8 cellular contexts compared by ENCODE assay signal in the genomic region with DNA sequence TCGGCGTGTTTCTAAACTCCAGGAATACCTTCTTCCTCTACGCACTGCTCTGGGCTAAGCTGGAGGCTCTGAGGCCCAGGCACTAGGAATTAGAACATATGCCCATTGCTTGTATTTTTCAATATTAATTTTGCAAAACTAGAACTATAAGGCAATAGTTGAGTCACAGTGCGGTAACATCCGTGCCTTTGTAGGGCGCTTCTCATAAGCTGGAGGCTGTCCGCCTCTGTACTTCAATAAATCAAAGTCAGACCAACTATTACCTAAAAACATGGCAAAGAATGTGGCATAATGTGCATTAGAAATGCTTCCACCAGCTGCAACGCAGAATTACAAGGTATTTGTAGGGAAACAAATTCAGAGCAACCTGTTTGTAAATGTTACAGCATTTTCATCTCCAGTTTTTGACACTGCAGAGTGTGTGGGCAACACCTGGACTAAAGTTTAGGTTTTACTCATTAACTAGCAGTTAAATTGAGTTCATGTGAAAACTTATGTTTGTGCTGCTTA.
A peak's percentile ranks its signal among the peaks of the same experiment; 100 is the strongest.
DNase-seq lines count a peak whose midpoint lies in the region; ATAC-seq and TF ChIP-seq lines count a peak whose summit lies in the region.

No MANE protein-coding gene starts in this region.

- no peak for ATAC-seq in GM21529 (IDR thresholded peaks at IDR 0.05; ENCODE audit: unreplicated experiment)

- peaks cover 20% of the 10 kb centered on the region for H3K9me3 Mint-ChIP-seq in nephron progenitor cell

- H3K36me3 ChIP-seq in BLaER1, result peaks cover 3% of the 10 kb centered on the region; the same call in 1 of the 2 replicates
- no peaks in the 10 kb centered on the region for H3K36me3 ChIP-seq in duodenal mucosa (ENCODE audit: control insufficient read depth in 1 of 2, insufficient read depth in 2 of 2, low read length in 2 of 2)

- peak overlapping the region; percentile 98 for H3K27ac Mint-ChIP-seq in nephron progenitor cell

- H3K27me3 ChIP-seq in BLaER1, result no peaks in the 10 kb centered on the region
- peaks cover 0 to 7% of the 10 kb centered on the region in 2 donors for H3K27me3 ChIP-seq in duodenal mucosa (ENCODE audit: control insufficient read depth in 1 of 2, insufficient read depth in 2 of 2, low read length in 2 of 2)

- H3K4me2 ChIP-seq in BLaER1, result peak overlapping the region; percentile 91

- DNase-seq in NB4 (ENCODE audit: low read depth) (no peak), nephron progenitor cell (no peak), foreskin melanocyte (no peak), GDM1 (lab: John Stamatoyannopoulos, UW) (no peak), DMS114 treated with DMSO at 0.1 percent for 48 hours (lab: John Stamatoyannopoulos, UW; ENCODE audit: unreplicated experiment) (no peak)

- H4K20me1 ChIP-seq in BLaER1, result peaks cover 35% of the 10 kb centered on the region

- peaks cover 40% of the 10 kb centered on the region for H3K4me1 ChIP-seq in BLaER1
- peaks cover 19 to 30% of the 10 kb centered on the region in 2 donors for H3K4me1 ChIP-seq in duodenal mucosa (ENCODE audit: control insufficient read depth in 1 of 2, insufficient read depth in 2 of 2, low read length in 2 of 2)

- peaks cover 4% of the 10 kb centered on the region for H3K36me3 Mint-ChIP-seq in nephron progenitor cell (ENCODE audit: low read depth)

- peaks cover 46% of the 10 kb centered on the region for H3K4me1 Mint-ChIP-seq in nephron progenitor cell

- H3K27me3 Mint-ChIP-seq in nephron progenitor cell (ENCODE audit: low read depth, poor library complexity), result peaks cover 37% of the 10 kb centered on the region

- H3K9ac ChIP-seq in BLaER1 (peak overlapping the region; percentile 89), duodenal mucosa (ENCODE audit: low read depth in 1 of 2, low read length in 2 of 2) (peak overlapping the region; percentile 60 to 76)

- peak overlapping the region; percentile 82 for H3K27ac ChIP-seq in BLaER1
- H3K27ac ChIP-seq in duodenal mucosa (ENCODE audit: low read depth, low read length), result no peak overlapping the region

- no peak for TF ChIP-seq CTCF in NB4 (IDR thresholded peaks at IDR 0.05; ENCODE audit: low read depth, low read length)
- TF ChIP-seq CTCF in nephron progenitor cell (IDR thresholded peaks at IDR 0.05), result no peak

- no peak for TF ChIP-seq POLR2A in NB4 (IDR thresholded peaks at IDR 0.05; ENCODE audit: extremely low read depth, insufficient read length)

- H3K9me3 ChIP-seq in BLaER1, result no peaks in the 10 kb centered on the region
- H3K9me3 ChIP-seq in duodenal mucosa (ENCODE audit: control insufficient read depth in 1 of 2, low read length in 2 of 2), result no peaks in the 10 kb centered on the region

- peak overlapping the region; percentile 97 for H3K4me3 ChIP-seq in BLaER1
- peak overlapping the region; percentile 87 for H3K4me3 ChIP-seq in NB4 (ENCODE audit: low read depth, low read length)
- H3K4me3 ChIP-seq in duodenal mucosa (ENCODE audit: low read depth in 1 of 2, low read length in 2 of 2), result peak overlapping the region; percentile 97 to 100

- peak overlapping the region; percentile 96 for H3K4me3 Mint-ChIP-seq in nephron progenitor cell
